ENCODE assay signal across 8 cellular contexts in the genomic region with DNA sequence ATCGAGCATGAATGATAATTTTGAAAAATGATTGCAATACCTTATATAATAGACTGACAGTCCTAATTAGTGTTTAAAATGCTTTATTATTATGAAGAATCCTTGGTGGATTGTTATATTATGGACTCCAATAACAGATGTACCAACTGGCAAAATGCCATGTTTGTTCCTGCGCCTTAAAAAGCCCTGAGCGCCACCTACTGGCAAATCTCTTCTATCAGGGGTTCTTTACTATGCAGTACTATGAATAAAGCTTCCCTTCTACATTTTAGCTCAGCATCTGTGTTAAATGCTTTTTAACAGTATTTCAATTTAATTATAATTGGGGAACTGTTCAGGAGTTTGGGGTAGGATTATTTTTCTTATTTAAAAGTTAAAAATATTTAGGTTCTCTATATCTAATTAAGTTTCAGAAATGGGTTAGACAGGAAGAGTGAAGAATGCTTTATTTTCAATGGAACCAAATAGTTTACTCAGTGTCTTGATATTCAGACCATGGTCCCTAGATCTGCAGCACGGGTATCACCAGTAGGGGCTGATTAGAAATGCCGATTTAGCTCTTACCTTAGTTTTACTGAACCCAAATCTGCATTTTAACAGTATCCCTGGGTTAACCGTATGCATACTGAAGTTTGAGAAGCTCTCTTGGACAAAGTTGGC. TPM values are rescaled to one million over a fixed set of nuclear protein-coding genes. Genes with fewer than 3 reads are reported as not detected.
DNase-seq lines count a peak whose midpoint lies in the region; TF ChIP-seq lines count a peak whose summit lies in the region.

No MANE protein-coding gene starts in this region.

- H3K27me3 Mint-ChIP-seq in activated CD4-positive, alpha-beta memory T cell treated with anti-CD3 and anti-CD28 coated beads, Interleukin-2, amount 10 ng/mL, durations not matched to agents 7 days and 5 days = no peaks in the 10 kb centered on the region

- peaks cover 14% of the 10 kb centered on the region for H3K4me1 Mint-ChIP-seq in activated CD4-positive, alpha-beta memory T cell treated with anti-CD3 and anti-CD28 coated beads, Interleukin-2, amount 10 ng/mL, durations not matched to agents 7 days and 5 days

- H3K36me3 Mint-ChIP-seq in activated CD4-positive, alpha-beta memory T cell treated with anti-CD3 and anti-CD28 coated beads, Interleukin-2, amount 10 ng/mL, durations not matched to agents 7 days and 5 days (ENCODE audit: low read depth) = peaks cover 16% of the 10 kb centered on the region

- peak; percentile 71 for TF ChIP-seq CTCF in GM12865 (IDR thresholded peaks at IDR 0.05; ENCODE audit: insufficient read depth, low read depth, low read length, missing control alignments)

- peaks cover 2% of the 10 kb centered on the region for H3K36me3 ChIP-seq in effector memory CD4-positive, alpha-beta T cell (ENCODE audit: control insufficient read depth, insufficient read depth, low read length)

- no peaks in the 10 kb centered on the region for H3K9me3 ChIP-seq in effector memory CD4-positive, alpha-beta T cell (ENCODE audit: control insufficient read depth, low read length)

- POLR2A ChIA-PET in activated CD4-positive, alpha-beta memory T cell treated with anti-CD3 and anti-CD28 coated beads, Interleukin-2, amount 10 ng/mL, durations not matched to agents 7 days and 5 days (lab: Charles Lee) = interaction anchor here (0.5 to 1.6 kb wide), 4 partner anchors 9 to 63 kb away, joined by 3 to 6 read pairs (median 4); partner anchors contain the start of genes CFAP97 and SNX25

- H3K9me3 Mint-ChIP-seq in activated CD4-positive, alpha-beta memory T cell treated with anti-CD3 and anti-CD28 coated beads, Interleukin-2, amount 10 ng/mL, durations not matched to agents 7 days and 5 days = no peaks in the 10 kb centered on the region

- CTCF ChIA-PET in activated CD4-positive, alpha-beta memory T cell treated with anti-CD3 and anti-CD28 coated beads, Interleukin-2, amount 10 ng/mL, durations not matched to agents 7 days and 5 days (lab: Charles Lee) = interaction anchor here (0.6 to 4.8 kb wide), 43 partner anchors 10 to 1146 kb away, joined by 3 to 49 read pairs (median 4); partner anchors contain the start of genes ANKRD37 and SLC25A4

- no peak overlapping the region for H3K4me3 ChIP-seq in GM12865 (ENCODE audit: low read depth, low read length)
- H3K4me3 ChIP-seq in effector memory CD4-positive, alpha-beta T cell (ENCODE audit: insufficient read depth, low read depth, low read length, poor library complexity, severe bottlenecking) = no peak overlapping the region

- H3K4me3 Mint-ChIP-seq in activated CD4-positive, alpha-beta memory T cell treated with anti-CD3 and anti-CD28 coated beads, Interleukin-2, amount 10 ng/mL, durations not matched to agents 7 days and 5 days = no peak overlapping the region

- no peaks in the 10 kb centered on the region for H3K4me1 ChIP-seq in effector memory CD4-positive, alpha-beta T cell (ENCODE audit: control insufficient read depth, insufficient read depth, low read length, poor library complexity, severe bottlenecking)

- no peaks in the 10 kb centered on the region for H3K27me3 ChIP-seq in effector memory CD4-positive, alpha-beta T cell (replicated peaks; ENCODE audit: control insufficient read depth, insufficient read depth, low read length, poor library complexity, severe bottlenecking)

- no peak overlapping the region for H3K27ac ChIP-seq in effector memory CD4-positive, alpha-beta T cell (ENCODE audit: insufficient read depth, low read length, poor library complexity, severe bottlenecking)

- DNase-seq in GM12865 (ENCODE audit: low read depth) (peak; percentile 92), HK-2 (ENCODE audit: unreplicated experiment) (peak; percentile 51), NCI-H82 treated with DMSO at 0.1 percent for 48 hours (lab: John Stamatoyannopoulos, UW; ENCODE audit: unreplicated experiment) (peak; percentile 75), medulla oblongata (ENCODE audit: extremely low spot score) (peak; percentile 96), OCI-M2 (lab: John Stamatoyannopoulos, UW; ENCODE audit: unreplicated experiment) (no peak)
- DNase-seq in activated CD4-positive, alpha-beta memory T cell treated with anti-CD3 and anti-CD28 coated beads, Interleukin-2, amount 10 ng/mL, durations not matched to agents 7 days and 5 days = peak; percentile 77
- DNase-seq in effector memory CD4-positive, alpha-beta T cell = peak; percentile 38 to 66 (median 45)
- peak; percentile 38 to 45 for DNase-seq in stimulated activated CD8-positive, alpha-beta memory T cell treated with anti-CD3 and anti-CD28 coated beads, Interleukin-15, amount 100 ng/mL, for 48 hours (ENCODE audit: low read depth in 2 of 2)

- H3K27ac Mint-ChIP-seq in activated CD4-positive, alpha-beta memory T cell treated with anti-CD3 and anti-CD28 coated beads, Interleukin-2, amount 10 ng/mL, durations not matched to agents 7 days and 5 days = no peak overlapping the region

RNA-seq across cellular contexts. Expression of gene CFAP97, which starts 20.0 kb away (rescaled TPM):
- total RNA-seq in activated CD4-positive, alpha-beta memory T cell treated with anti-CD3 and anti-CD28 coated beads, Interleukin-2, amount 10 ng/mL, durations not matched to agents 7 days and 5 days = 10 to 100 TPM; 31.9 to 32.1 TPM

RNA-seq across cellular contexts. Expression of gene SNX25, which starts 25.6 kb away (rescaled TPM):
- total RNA-seq in activated CD4-positive, alpha-beta memory T cell treated with anti-CD3 and anti-CD28 coated beads, Interleukin-2, amount 10 ng/mL, durations not matched to agents 7 days and 5 days = 10 to 100 TPM; 18.0 to 18.5 TPM

RNA-seq across cellular contexts. Expression of gene SLC25A4, which starts 40.7 kb away (rescaled TPM):
- 1 to 10 TPM; 3.8 to 5.2 TPM for total RNA-seq in activated CD4-positive, alpha-beta memory T cell treated with anti-CD3 and anti-CD28 coated beads, Interleukin-2, amount 10 ng/mL, durations not matched to agents 7 days and 5 days
